In the genomic region with DNA sequence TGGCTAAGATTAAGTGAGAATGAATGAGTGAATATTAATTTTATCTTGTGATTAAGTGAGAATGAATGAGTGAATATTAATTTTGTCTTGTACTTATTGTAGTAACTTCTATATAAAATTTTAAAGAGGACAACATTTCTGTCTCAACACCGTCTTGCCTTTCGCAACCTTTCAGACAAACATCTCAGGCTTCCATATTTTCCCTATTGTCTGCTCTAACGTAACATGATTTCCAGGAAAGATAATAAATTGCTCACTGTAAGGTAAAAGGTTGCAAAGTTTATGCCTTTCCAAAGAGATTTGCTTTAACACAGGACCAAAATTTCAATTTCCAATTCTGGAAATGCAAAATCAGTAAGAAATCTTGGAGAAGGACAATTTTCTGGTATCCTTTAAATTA, we compare ENCODE assay signal across 37 cellular contexts.
"Had no signal": no experiment of that assay in that cellular context is flagged by ENCODE, and none has a peak within 500 bp of the region (broad histone marks: within the 10 kb centered on the region; RNA-seq: fewer than 3 reads in every experiment).

No MANE protein-coding gene starts in this region.

- ATAC-seq: activated naive CD4-positive, alpha-beta T cell treated with anti-CD3 and anti-CD28 coated beads, Interleukin-2, amount 50 U/mL, for 72 hours; activated naive CD8-positive, alpha-beta T cell treated with anti-CD3 and anti-CD28 coated beads, Interleukin-2, amount 50 U/mL, for 24 hours; activated T-cell treated with anti-CD3 and anti-CD28 coated beads, Interleukin-2, amount 50 U/mL, for 4 hours; activated T-cell treated with anti-CD3 and anti-CD28 coated beads, Interleukin-2, amount 50 U/mL, for 72 hours; activated T-helper 17 cell treated with anti-CD3 and anti-CD28 coated beads, Interleukin-2, amount 50 U/mL, for 72 hours; body of pancreas had no signal

- H3K27ac ChIP-seq: adrenal gland, ascending aorta, body of pancreas, brain microvascular endothelial cell, breast epithelium, cardiac muscle cell had no signal

- H3K4me1 ChIP-seq: adrenal gland, ascending aorta, body of pancreas, breast epithelium had no signal

- H3K36me3 Mint-ChIP-seq: activated naive CD4-positive, alpha-beta T cell treated with anti-CD3 and anti-CD28 coated beads, Interleukin-2, amount 10 ng/mL, durations not matched to agents 7 days and 5 days; activated naive CD4-positive, alpha-beta T cell treated with anti-CD3 and anti-CD28 coated beads, Interleukin-2, amount 50 U/mL, for 24 hours; activated naive CD8-positive, alpha-beta T cell; activated naive CD8-positive, alpha-beta T cell treated with anti-CD3 and anti-CD28 coated beads for 36 hours; activated naive CD8-positive, alpha-beta T cell treated with anti-CD3 and anti-CD28 coated beads, Interleukin-2, amount 10 ng/mL, durations not matched to agents 7 days and 5 days; brain had no signal

- H3K27ac Mint-ChIP-seq: activated naive CD4-positive, alpha-beta T cell treated with anti-CD3 and anti-CD28 coated beads for 36 hours; activated naive CD4-positive, alpha-beta T cell treated with anti-CD3 and anti-CD28 coated beads, Interleukin-2, amount 10 ng/mL, durations not matched to agents 7 days and 5 days; activated naive CD4-positive, alpha-beta T cell treated with anti-CD3 and anti-CD28 coated beads, Interleukin-2, amount 50 U/mL, for 24 hours; activated naive CD4-positive, alpha-beta T cell treated with anti-CD3 and anti-CD28 coated beads, Interleukin-2, amount 50 U/mL, for 72 hours; activated naive CD8-positive, alpha-beta T cell; activated naive CD8-positive, alpha-beta T cell treated with anti-CD3 and anti-CD28 coated beads for 36 hours; activated naive CD8-positive, alpha-beta T cell treated with anti-CD3 and anti-CD28 coated beads, Interleukin-2, amount 10 ng/mL, durations not matched to agents 7 days and 5 days; activated naive CD8-positive, alpha-beta T cell treated with anti-CD3 and anti-CD28 coated beads, Interleukin-2, amount 50 U/mL, for 24 hours; activated T-cell treated with anti-CD3 and anti-CD28 coated beads, Interleukin-2, amount 50 U/mL, for 24 hours; activated T-cell treated with anti-CD3 and anti-CD28 coated beads, Interleukin-2, amount 50 U/mL, for 72 hours; activated T-helper 1 cell treated with anti-CD3 and anti-CD28 coated beads, Interleukin-12 subunit alpha, Interleukin-12 subunit beta, Interleukin-2, Interleukin-4 antibody, amounts not matched to agents 30 ng/mL and 10 ng/mL and 1 ng/mL, durations not matched to agents 14 hours and 24 hours and 36 hours; activated T-helper 17 cell treated with anti-CD3 and anti-CD28 coated beads, Interleukin-2, amount 50 U/mL, for 72 hours; activated T-helper 2 cell treated with anti-CD3 and anti-CD28 coated beads, Interferon-gamma antibody, Interleukin-2, Interleukin-4, amounts not matched to agents 10 μg/mL and 5 μg/mL and 100 μg/mL, durations not matched to agents 14 hours and 24 hours and 36 hours; brain had no signal

- H3K36me3 ChIP-seq: adrenal gland, ascending aorta, brain microvascular endothelial cell, breast epithelium, cardiac muscle cell had no signal

- H3K27me3 Mint-ChIP-seq: brain had no signal

- H3K4me3 Mint-ChIP-seq: activated naive CD4-positive, alpha-beta T cell treated with anti-CD3 and anti-CD28 coated beads for 36 hours; activated naive CD4-positive, alpha-beta T cell treated with anti-CD3 and anti-CD28 coated beads, Interleukin-2, amount 10 ng/mL, durations not matched to agents 7 days and 5 days; activated naive CD4-positive, alpha-beta T cell treated with anti-CD3 and anti-CD28 coated beads, Interleukin-2, amount 50 U/mL, for 24 hours; activated naive CD8-positive, alpha-beta T cell; activated naive CD8-positive, alpha-beta T cell treated with anti-CD3 and anti-CD28 coated beads for 36 hours; activated naive CD8-positive, alpha-beta T cell treated with anti-CD3 and anti-CD28 coated beads, Interleukin-2, amount 10 ng/mL, durations not matched to agents 7 days and 5 days; activated naive CD8-positive, alpha-beta T cell treated with anti-CD3 and anti-CD28 coated beads, Interleukin-2, amount 50 U/mL, for 24 hours; activated T-cell treated with anti-CD3 and anti-CD28 coated beads, Interleukin-2, amount 50 U/mL, for 24 hours; activated T-cell treated with anti-CD3 and anti-CD28 coated beads, Interleukin-2, amount 50 U/mL, for 4 hours; activated T-cell treated with anti-CD3 and anti-CD28 coated beads, Interleukin-2, amount 50 U/mL, for 72 hours; activated T-helper 1 cell treated with anti-CD3 and anti-CD28 coated beads, Interleukin-12 subunit alpha, Interleukin-12 subunit beta, Interleukin-2, Interleukin-4 antibody, amounts not matched to agents 30 ng/mL and 10 ng/mL and 1 ng/mL, durations not matched to agents 14 hours and 24 hours and 36 hours; activated T-helper 17 cell treated with anti-CD3 and anti-CD28 coated beads, Interleukin-2, amount 50 U/mL, for 72 hours; brain; central memory CD8-positive, alpha-beta T cell had no signal

- H3K4me1 Mint-ChIP-seq: activated naive CD4-positive, alpha-beta T cell treated with anti-CD3 and anti-CD28 coated beads, Interleukin-2, amount 10 ng/mL, durations not matched to agents 7 days and 5 days; brain; central memory CD8-positive, alpha-beta T cell had no signal

- H3K9me3 Mint-ChIP-seq: activated naive CD4-positive, alpha-beta T cell treated with anti-CD3 and anti-CD28 coated beads for 36 hours; activated naive CD4-positive, alpha-beta T cell treated with anti-CD3 and anti-CD28 coated beads, Interleukin-2, amount 10 ng/mL, durations not matched to agents 7 days and 5 days; activated naive CD4-positive, alpha-beta T cell treated with anti-CD3 and anti-CD28 coated beads, Interleukin-2, amount 50 U/mL, for 24 hours; activated naive CD8-positive, alpha-beta T cell treated with anti-CD3 and anti-CD28 coated beads for 36 hours; activated naive CD8-positive, alpha-beta T cell treated with anti-CD3 and anti-CD28 coated beads, Interleukin-2, amount 50 U/mL, for 24 hours; activated T-cell treated with anti-CD3 and anti-CD28 coated beads, Interleukin-2, amount 50 U/mL, for 24 hours; activated T-cell treated with anti-CD3 and anti-CD28 coated beads, Interleukin-2, amount 50 U/mL, for 4 hours; activated T-helper 2 cell treated with anti-CD3 and anti-CD28 coated beads, Interferon-gamma antibody, Interleukin-2, Interleukin-4, amounts not matched to agents 10 μg/mL and 5 μg/mL and 100 μg/mL, durations not matched to agents 14 hours and 24 hours and 36 hours; central memory CD8-positive, alpha-beta T cell had no signal

- H3K27me3 ChIP-seq: adrenal gland, ascending aorta, body of pancreas, brain microvascular endothelial cell, breast epithelium, cardiac muscle cell had no signal

- DNase-seq: activated effector memory CD4-positive, alpha-beta T cell treated with anti-CD3 and anti-CD28 coated beads, Interleukin-2, amount 50 U/mL, for 16 hours; activated effector memory CD4-positive, alpha-beta T cell treated with Interleukin-2 at 50 U/mL for 16 hours; activated gamma-delta T cell; activated gamma-delta T cell treated with Interleukin-2 at 50 U/mL for 16 hours; activated naive CD4-positive, alpha-beta T cell; activated naive CD4-positive, alpha-beta T cell treated with anti-CD3 and anti-CD28 coated beads for 36 hours; activated naive CD4-positive, alpha-beta T cell treated with anti-CD3 and anti-CD28 coated beads, Interleukin-2, amount 10 ng/mL, durations not matched to agents 7 days and 5 days; activated naive CD4-positive, alpha-beta T cell treated with anti-CD3 and anti-CD28 coated beads, Interleukin-2, amount 50 U/mL, for 16 hours; activated naive CD4-positive, alpha-beta T cell treated with Interleukin-2 at 50 U/mL for 16 hours; activated naive CD8-positive, alpha-beta T cell treated with anti-CD3 and anti-CD28 coated beads for 36 hours; activated naive CD8-positive, alpha-beta T cell treated with anti-CD3 and anti-CD28 coated beads, Interleukin-2, amount 10 ng/mL, durations not matched to agents 7 days and 5 days; activated naive CD8-positive, alpha-beta T cell treated with anti-CD3 and anti-CD28 coated beads, Interleukin-2, amount 50 U/mL, for 24 hours; activated T-cell treated with anti-CD3 and anti-CD28 coated beads, Interleukin-2, amount 50 U/mL, for 1 hour; activated T-cell treated with anti-CD3 and anti-CD28 coated beads, Interleukin-2, amount 50 U/mL, for 24 hours; activated T-cell treated with anti-CD3 and anti-CD28 coated beads, Interleukin-2, amount 50 U/mL, for 4 hours; activated T-cell treated with anti-CD3 and anti-CD28 coated beads, Interleukin-2, amount 50 U/mL, for 48 hours; activated T-cell treated with anti-CD3 and anti-CD28 coated beads, Interleukin-2, amount 50 U/mL, for 72 hours; adrenal gland; amniotic stem cell; amygdala; anterior cingulate cortex; aorta; body of pancreas; brain microvascular endothelial cell; central memory CD4-positive, alpha-beta T cell; cerebellar nuclear complex had no signal

- H3K4me3 ChIP-seq: adrenal gland, ascending aorta, body of pancreas, breast epithelium, cardiac muscle cell had no signal

- H3K9me3 ChIP-seq: adrenal gland, ascending aorta, body of pancreas, breast epithelium had no signal
